Comparison of ENCODE assay signal across 32 cellular contexts in genomic region chr1:241822846-241823245, GRCh38.
"Had no signal": no experiment of that assay in that cellular context is flagged by ENCODE, and none has a peak within 500 bp of the region (broad histone marks: within the 10 kb centered on the region; RNA-seq: fewer than 3 reads in every experiment).

No MANE protein-coding gene starts in this region.

- H3K27me3 ChIP-seq: brain microvascular endothelial cell, dorsolateral prefrontal cortex, foreskin keratinocyte, gastrocnemius medialis, heart left ventricle had no signal

- H3K36me3 ChIP-seq: brain microvascular endothelial cell, gastrocnemius medialis, heart left ventricle had no signal

- H3K36me3 Mint-ChIP-seq: activated CD4-positive, alpha-beta memory T cell treated with anti-CD3 and anti-CD28 coated beads for 36 hours; activated CD8-positive, alpha-beta memory T cell treated with anti-CD3 and anti-CD28 coated beads, Interleukin-2, amount 10 ng/mL, durations not matched to agents 7 days and 5 days; activated naive CD4-positive, alpha-beta T cell treated with anti-CD3 and anti-CD28 coated beads, Interleukin-2, amount 10 ng/mL, durations not matched to agents 7 days and 5 days; activated naive CD4-positive, alpha-beta T cell treated with anti-CD3 and anti-CD28 coated beads, Interleukin-2, amount 50 U/mL, for 72 hours; activated naive CD8-positive, alpha-beta T cell treated with anti-CD3 and anti-CD28 coated beads, Interleukin-2, amount 10 ng/mL, durations not matched to agents 7 days and 5 days had no signal

- H3K4me3 ChIP-seq: coronary artery, dorsolateral prefrontal cortex, gastrocnemius medialis, heart left ventricle had no signal

- H3K4me3 Mint-ChIP-seq: activated CD4-positive, alpha-beta memory T cell treated with anti-CD3 and anti-CD28 coated beads for 36 hours; activated CD4-positive, alpha-beta T cell treated with anti-CD3 and anti-CD28 coated beads for 36 hours; activated CD4-positive, alpha-beta T cell treated with anti-CD3 and anti-CD28 coated beads, Interleukin-2, amount 10 ng/mL, durations not matched to agents 24 days and 14 days; activated CD8-positive, alpha-beta memory T cell treated with anti-CD3 and anti-CD28 coated beads, Interleukin-2, amount 10 ng/mL, durations not matched to agents 7 days and 5 days; activated CD8-positive, alpha-beta T cell treated with anti-CD3 and anti-CD28 coated beads, Interleukin-2, amount 10 ng/mL, durations not matched to agents 7 days and 5 days; activated naive CD4-positive, alpha-beta T cell treated with anti-CD3 and anti-CD28 coated beads, Interleukin-2, amount 10 ng/mL, durations not matched to agents 7 days and 5 days; activated naive CD8-positive, alpha-beta T cell treated with anti-CD3 and anti-CD28 coated beads, Interleukin-2, amount 10 ng/mL, durations not matched to agents 7 days and 5 days; activated T-helper 1 cell treated with anti-CD3 and anti-CD28 coated beads, Interleukin-12 subunit alpha, Interleukin-12 subunit beta, Interleukin-2, Interleukin-4 antibody, amounts not matched to agents 30 ng/mL and 10 ng/mL and 1 ng/mL, durations not matched to agents 14 hours and 24 hours and 36 hours; central memory CD8-positive, alpha-beta T cell; dendritic cell treated with granulocyte-macrophage colony-stimulating factor and Interleukin-4, amounts not matched to agents 40 ng/mL and 50 ng/mL, for 4 days; endodermal cell had no signal

- H3K9me3 ChIP-seq: gastrocnemius medialis, heart left ventricle had no signal

- H3K27me3 Mint-ChIP-seq: activated CD4-positive, alpha-beta memory T cell treated with anti-CD3 and anti-CD28 coated beads for 36 hours had no signal

- H3K27ac Mint-ChIP-seq: activated CD4-positive, alpha-beta memory T cell treated with anti-CD3 and anti-CD28 coated beads for 36 hours; activated CD4-positive, alpha-beta T cell treated with anti-CD3 and anti-CD28 coated beads for 36 hours; activated CD4-positive, alpha-beta T cell treated with anti-CD3 and anti-CD28 coated beads, Interleukin-2, amount 10 ng/mL, durations not matched to agents 24 days and 14 days; activated CD8-positive, alpha-beta memory T cell treated with anti-CD3 and anti-CD28 coated beads, Interleukin-2, amount 10 ng/mL, durations not matched to agents 7 days and 5 days; activated CD8-positive, alpha-beta T cell treated with anti-CD3 and anti-CD28 coated beads, Interleukin-2, amount 10 ng/mL, durations not matched to agents 7 days and 5 days; activated naive CD4-positive, alpha-beta T cell treated with anti-CD3 and anti-CD28 coated beads, Interleukin-2, amount 10 ng/mL, durations not matched to agents 7 days and 5 days; activated naive CD4-positive, alpha-beta T cell treated with anti-CD3 and anti-CD28 coated beads, Interleukin-2, amount 50 U/mL, for 72 hours; activated naive CD8-positive, alpha-beta T cell treated with anti-CD3 and anti-CD28 coated beads, Interleukin-2, amount 10 ng/mL, durations not matched to agents 7 days and 5 days; activated T-helper 1 cell treated with anti-CD3 and anti-CD28 coated beads, Interleukin-12 subunit alpha, Interleukin-12 subunit beta, Interleukin-2, Interleukin-4 antibody, amounts not matched to agents 30 ng/mL and 10 ng/mL and 1 ng/mL, durations not matched to agents 14 hours and 24 hours and 36 hours; activated T-helper 2 cell treated with anti-CD3 and anti-CD28 coated beads, Interferon-gamma antibody, Interleukin-2, Interleukin-4, amounts not matched to agents 10 μg/mL and 5 μg/mL and 100 μg/mL, durations not matched to agents 14 hours and 24 hours and 36 hours; dendritic cell treated with granulocyte-macrophage colony-stimulating factor and Interleukin-4, amounts not matched to agents 40 ng/mL and 50 ng/mL, for 4 days; endodermal cell had no signal

- H3K4me1 ChIP-seq: foreskin keratinocyte, gastrocnemius medialis had no signal

- H3K4me1 Mint-ChIP-seq: activated CD4-positive, alpha-beta T cell treated with anti-CD3 and anti-CD28 coated beads for 36 hours; activated CD4-positive, alpha-beta T cell treated with anti-CD3 and anti-CD28 coated beads, Interleukin-2, amount 10 ng/mL, durations not matched to agents 24 days and 14 days; activated CD8-positive, alpha-beta memory T cell treated with anti-CD3 and anti-CD28 coated beads, Interleukin-2, amount 10 ng/mL, durations not matched to agents 7 days and 5 days; activated naive CD4-positive, alpha-beta T cell treated with anti-CD3 and anti-CD28 coated beads, Interleukin-2, amount 10 ng/mL, durations not matched to agents 7 days and 5 days; activated naive CD8-positive, alpha-beta T cell treated with anti-CD3 and anti-CD28 coated beads, Interleukin-2, amount 10 ng/mL, durations not matched to agents 7 days and 5 days; central memory CD8-positive, alpha-beta T cell; endodermal cell had no signal

- H3K27ac ChIP-seq: brain microvascular endothelial cell, coronary artery, dorsolateral prefrontal cortex, foreskin keratinocyte, gastrocnemius medialis, heart left ventricle had no signal

- DNase-seq: activated CD4-positive, alpha-beta memory T cell treated with anti-CD3 and anti-CD28 coated beads for 36 hours; activated CD4-positive, alpha-beta T cell treated with anti-CD3 and anti-CD28 coated beads for 36 hours; activated CD4-positive, alpha-beta T cell treated with anti-CD3 and anti-CD28 coated beads, Interleukin-2, amount 10 ng/mL, durations not matched to agents 24 days and 14 days; activated CD4-positive, CD25-positive, alpha-beta regulatory T cell; activated CD4-positive, CD25-positive, alpha-beta regulatory T cell treated with anti-CD3 and anti-CD28 coated beads, Interleukin-2, amount 50 U/mL, for 72 hours; activated CD8-positive, alpha-beta memory T cell treated with anti-CD3 and anti-CD28 coated beads, Interleukin-2, amount 10 ng/mL, durations not matched to agents 7 days and 5 days; activated CD8-positive, alpha-beta memory T cell treated with anti-CD3 and anti-CD28 coated beads, Interleukin-2, amount 50 U/mL, for 4 hours; activated CD8-positive, alpha-beta T cell treated with anti-CD3 and anti-CD28 coated beads, Interleukin-2, amount 10 ng/mL, durations not matched to agents 7 days and 5 days; activated effector memory CD4-positive, alpha-beta T cell treated with anti-CD3 and anti-CD28 coated beads, Interleukin-2, amount 50 U/mL, for 16 hours; activated naive CD4-positive, alpha-beta T cell treated with anti-CD3 and anti-CD28 coated beads, Interleukin-2, amount 10 ng/mL, durations not matched to agents 7 days and 5 days; activated naive CD8-positive, alpha-beta T cell treated with anti-CD3 and anti-CD28 coated beads, Interleukin-2, amount 10 ng/mL, durations not matched to agents 7 days and 5 days; activated T-cell treated with anti-CD3 and anti-CD28 coated beads, Interleukin-2, amount 50 U/mL, for 1 hour; activated T-cell treated with anti-CD3 and anti-CD28 coated beads, Interleukin-2, amount 50 U/mL, for 48 hours; amniotic stem cell; anterior cingulate cortex; brain microvascular endothelial cell; dorsolateral prefrontal cortex; effector memory CD4-positive, alpha-beta T cell; endodermal cell; foreskin keratinocyte; gastrocnemius medialis; glutamatergic neuron; heart left ventricle; T-helper 1 cell; T-helper 2 cell had no signal

- ATAC-seq: activated CD4-positive, alpha-beta T cell treated with anti-CD3 and anti-CD28 coated beads for 36 hours; activated CD8-positive, alpha-beta memory T cell treated with anti-CD3 and anti-CD28 coated beads, Interleukin-2, amount 10 ng/mL, durations not matched to agents 7 days and 5 days; activated CD8-positive, alpha-beta T cell treated with anti-CD3 and anti-CD28 coated beads, Interleukin-2, amount 10 ng/mL, durations not matched to agents 7 days and 5 days; activated naive CD4-positive, alpha-beta T cell treated with anti-CD3 and anti-CD28 coated beads, Interleukin-2, amount 50 U/mL, for 72 hours; esophagus mucosa; foreskin keratinocyte; gastrocnemius medialis; heart left ventricle had no signal
